8 cellular contexts compared by ENCODE assay signal in the genomic region with DNA sequence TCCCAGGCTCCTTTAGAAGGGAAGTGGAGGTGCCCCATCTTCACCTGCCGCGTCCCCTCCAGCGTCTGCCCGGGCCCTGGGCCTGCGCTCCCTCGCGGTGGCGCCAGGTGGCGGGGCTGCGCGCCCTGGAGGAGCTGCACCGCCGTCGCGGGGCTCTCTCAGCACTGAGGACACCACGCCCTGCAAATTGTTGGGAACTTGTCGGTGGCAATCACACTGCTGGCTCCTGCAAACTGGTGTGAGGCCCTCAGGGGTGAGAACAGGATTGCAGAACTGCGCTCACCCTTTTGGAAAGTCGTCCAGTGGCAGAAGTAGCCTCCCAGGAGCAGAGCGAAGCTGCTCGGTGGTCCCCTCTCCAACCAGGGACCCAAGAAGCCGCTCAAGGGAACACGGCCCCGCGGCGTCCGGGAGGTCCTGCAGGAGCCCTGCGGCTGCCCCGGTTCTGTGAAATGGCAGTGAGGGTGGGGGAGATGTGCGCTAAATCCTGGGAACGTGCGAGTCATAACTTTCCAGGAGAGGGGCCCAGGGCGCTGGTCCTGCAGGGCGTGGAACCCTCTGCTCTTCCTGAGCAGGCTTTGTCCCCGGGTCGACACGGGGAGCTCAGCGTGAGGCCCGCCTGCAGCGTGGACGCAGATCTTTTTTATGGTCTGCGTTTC. TPM values are rescaled to one million over a fixed set of nuclear protein-coding genes. Genes with fewer than 3 reads are reported as not detected.
A peak's percentile ranks its signal among the peaks of the same experiment; 100 is the strongest.
DNase-seq lines count a peak whose midpoint lies in the region; ATAC-seq and TF ChIP-seq lines count a peak whose summit lies in the region.

No MANE protein-coding gene starts in this region.

- peak overlapping the region; percentile 91 for H3K4me3 Mint-ChIP-seq in Caco-2 (ENCODE audit: unreplicated experiment)

- H3K9me3 ChIP-seq in Caco-2: 0 out of 2 replicates have a peak, but pooled peaks cover 4% of the 10 kb centered on the region

- POLR2A ChIA-PET in Caco-2 (lab: Charles Lee): interaction anchor here (1.0 kb wide), 2 partner anchors 68 to 91 kb away, joined by 3 read pairs; no protein-coding TSS in a partner anchor

- no peaks in the 10 kb centered on the region for H3K9me3 Mint-ChIP-seq in Caco-2 (ENCODE audit: unreplicated experiment)

- intact Hi-C loops in Caco-2 (cut with micrococcal nuclease; ENCODE audit: unreplicated experiment): loop anchor here (1.0 to 5.0 kb wide), 4 partner anchors 68 to 339 kb away; no protein-coding TSS in a partner anchor

- peak overlapping the region; percentile 52 for H3K27ac ChIP-seq in temporal lobe (ENCODE audit: low read depth, low read length)

- peak; percentile 54 for ATAC-seq in GM19438 (IDR thresholded peaks at IDR 0.05; ENCODE audit: low read depth, unreplicated experiment)
- ATAC-seq in HG03571 (IDR thresholded peaks at IDR 0.05; ENCODE audit: unreplicated experiment): peak; percentile 53

- peaks cover 6% of the 10 kb centered on the region for H3K4me1 Mint-ChIP-seq in Caco-2 (ENCODE audit: low read depth, unreplicated experiment)

- no peaks in the 10 kb centered on the region for H3K4me1 ChIP-seq in Caco-2

- H3K27me3 ChIP-seq in Caco-2 (replicated peaks; ENCODE audit: control insufficient read depth, insufficient read depth, low read length): no peaks in the 10 kb centered on the region

- CTCF ChIA-PET in Caco-2 (lab: Charles Lee): interaction anchor here (0.8 to 2.8 kb wide), 4 partner anchors 10 to 92 kb away, joined by 3 to 47 read pairs (median 8); a partner anchor contains a TSS

- BruUV-seq in Caco-2 (replicated peaks; lab: Mats Ljungman, UMichigan): no TSS peak

- DNase-seq in Caco-2: peak; percentile 83 to 89
- DNase-seq in RKO (ENCODE audit: low spot score): peak; percentile 86
- DNase-seq in activated effector memory CD4-positive, alpha-beta T cell treated with anti-CD3 and anti-CD28 coated beads, Interleukin-2, amount 50 U/mL, for 16 hours: peak; percentile 87
- DNase-seq in germinal center (ENCODE audit: low spot score): peak; percentile 91
- peak; percentile 23 for DNase-seq in occipital lobe (lab: John Stamatoyannopoulos, UW)

- H3K27ac Mint-ChIP-seq in Caco-2 (ENCODE audit: unreplicated experiment): no peak overlapping the region

- TF ChIP-seq CTCF in Caco-2 (IDR thresholded peaks at IDR 0.05; ENCODE audit: insufficient read depth in 1 of 2, low read depth in 1 of 2, low read length in 1 of 2, severe bottlenecking in 1 of 2, unreplicated experiment in 1 of 2): peak; percentile 76 to 87

- peaks cover 7% of the 10 kb centered on the region for H3K36me3 Mint-ChIP-seq in Caco-2 (ENCODE audit: insufficient read depth, unreplicated experiment)

- no peaks in the 10 kb centered on the region for H3K27me3 Mint-ChIP-seq in Caco-2 (ENCODE audit: insufficient read depth, unreplicated experiment)

- no peaks in the 10 kb centered on the region for H3K36me3 ChIP-seq in Caco-2 (ENCODE audit: control insufficient read depth, insufficient read depth, low read length)

- peak overlapping the region; percentile 83 for H3K4me3 ChIP-seq in Caco-2 (ENCODE audit: low read depth, low read length)

RNA-seq across cellular contexts. Expression of a gene that starts 1.0 kb away (rescaled TPM):
- total RNA-seq in Caco-2 (2022) (9.2 and 12.0 TPM in 2 replicates), occipital lobe (1.4 TPM), temporal lobe (0.98 TPM)

RNA-seq across cellular contexts. Expression of a gene that starts 38.5 kb away (rescaled TPM):
- 3.9 and 6.6 TPM in 2 replicates for total RNA-seq in Caco-2 (2022)
- total RNA-seq in occipital lobe: 1.9 TPM
- total RNA-seq in temporal lobe: 3.9 TPM

Comparison
In these comparisons a context has a peak if more than half of its experiments do, and no peak if none do; other contexts are left out.
1. Peak in every context shown above with its lines: DNase-seq, ATAC-seq, H3K4me3 ChIP-seq and H3K27ac ChIP-seq.
2. DNase-seq: peak in every context shown above with its lines; median percentile 91 in germinal center; 87 in activated effector memory CD4-positive, alpha-beta T cell treated with anti-CD3 and anti-CD28 coated beads, Interleukin-2, amount 50 U/mL, for 16 hours; 86 in Caco-2; 86 in RKO; 23 in occipital lobe.